In genomic region chr19:5281588-5281987, GRCh38 we compare ENCODE assay signal across 14 cellular contexts. TPM values are rescaled to one million over a fixed set of nuclear protein-coding genes. Genes with fewer than 3 reads are reported as not detected.
DNase-seq lines count a peak whose midpoint lies in the region; ATAC-seq and TF ChIP-seq lines count a peak whose summit lies in the region.
"Had no signal": no experiment of that assay in that cellular context is flagged by ENCODE, and none has a peak within 500 bp of the region (broad histone marks: within the 10 kb centered on the region; RNA-seq: fewer than 3 reads in every experiment).

No MANE protein-coding gene starts in this region.

- DNase-seq in AG10803 (ENCODE audit: low read depth) (peak; percentile 40), left lung (no peak), gastrocnemius medialis (peak; percentile 67 to 84), islet precursor cell (no peak), cerebellar cortex (ENCODE audit: low spot score) (no peak), inferior parietal cortex (ENCODE audit: extremely low spot score) (no peak)
- DNase-seq in stimulated activated naive CD4-positive, alpha-beta T cell treated with Interleukin-2 at 50 U/mL for 16 hours (lab: John Stamatoyannopoulos, UW): no peak
- DNase-seq: activated CD4-positive, alpha-beta T cell treated with anti-CD3 and anti-CD28 coated beads for 4 hours; activated naive CD8-positive, alpha-beta T cell treated with anti-CD3 and anti-CD28 coated beads for 36 hours; activated T-cell treated with anti-CD3 and anti-CD28 coated beads for 4 hours; Calu3; stimulated activated CD8-positive, alpha-beta memory T cell treated with anti-CD3 and anti-CD28 coated beads, Interleukin-4, amount 100 ng/mL, for 48 hours had no signal

- no peak overlapping the region for H3K4me3 ChIP-seq in AG10803 (ENCODE audit: low read length)
- H3K4me3 ChIP-seq in left lung: no peak overlapping the region
- H3K4me3 ChIP-seq in gastrocnemius medialis: no peak overlapping the region

- TF ChIP-seq POLR2A in gastrocnemius medialis (IDR thresholded peaks at IDR 0.05): no peak

- intact Hi-C loops in left lung (cut with DNase I) (no loop called here), gastrocnemius medialis (cut with DNase I; ENCODE audit: low total_unique reads) (no loop called here)

- in situ Hi-C loops in gastrocnemius medialis (cut with MboI; ENCODE audit: low sequenced_read_pairs in 4 of 4): no loop called here

- no peaks in the 10 kb centered on the region for H3K27me3 ChIP-seq in left lung
- H3K27me3 ChIP-seq in gastrocnemius medialis: no peaks in the 10 kb centered on the region

- H3K27ac ChIP-seq in left lung (no peak overlapping the region), gastrocnemius medialis (peak overlapping the region in 2 of 4 donors; percentile 37 to 65)
- H3K27ac ChIP-seq: RWPE1 had no signal

- no peaks in the 10 kb centered on the region for H3K9me3 ChIP-seq in left lung
- H3K9me3 ChIP-seq in gastrocnemius medialis: no peaks in the 10 kb centered on the region

- TF ChIP-seq CTCF in AG10803 (conservative IDR thresholded peaks at IDR 0.05; ENCODE audit: low read length): no peak
- no peak for TF ChIP-seq CTCF in left lung (IDR thresholded peaks at IDR 0.05)
- no peak for TF ChIP-seq CTCF in gastrocnemius medialis (IDR thresholded peaks at IDR 0.05 in 4 of 5, conservative IDR thresholded peaks at IDR 0.05 in 1 of 5)

- H3K36me3 ChIP-seq in left lung (peaks cover 0 to 8% of the 10 kb centered on the region in 2 donors), gastrocnemius medialis (peaks cover 0 to 12% of the 10 kb centered on the region in 2 donors)

- ATAC-seq in esophagus mucosa (peak; percentile 26), left lung (peak; percentile 76), gastrocnemius medialis (peak; percentile 83 to 90)

- peaks cover 0 to 4% of the 10 kb centered on the region in 2 donors for H3K4me1 ChIP-seq in left lung
- H3K4me1 ChIP-seq in gastrocnemius medialis: peaks cover 0 to 4% of the 10 kb centered on the region in 2 donors

RNA-seq across cellular contexts. Expression of gene PTPRS, which starts 59.0 kb away (rescaled TPM):
- total RNA-seq in esophagus mucosa (38.7 TPM), left lung (10 to 100 TPM; 61.7 to 67.2 TPM), gastrocnemius medialis (10 to 100 TPM; 21.1 to 68.5 (median 42.3) TPM)

Comparison
In these comparisons a context has a peak if more than half of its experiments do, and no peak if none do; other contexts are left out.
1. DNase-seq: peak in AG10803 (single experiment) and gastrocnemius medialis (2 of 2); none in left lung (0 of 2), islet precursor cell (single experiment), cerebellar cortex (single experiment), stimulated activated naive CD4-positive, alpha-beta T cell treated with Interleukin-2 at 50 U/mL for 16 hours (single experiment) and inferior parietal cortex (single experiment).
2. ATAC-seq: peak in every context shown above with its lines; median percentile 86 in gastrocnemius medialis; 76 in left lung; 26 in esophagus mucosa.